8 cellular contexts compared by ENCODE assay signal in the genomic region with DNA sequence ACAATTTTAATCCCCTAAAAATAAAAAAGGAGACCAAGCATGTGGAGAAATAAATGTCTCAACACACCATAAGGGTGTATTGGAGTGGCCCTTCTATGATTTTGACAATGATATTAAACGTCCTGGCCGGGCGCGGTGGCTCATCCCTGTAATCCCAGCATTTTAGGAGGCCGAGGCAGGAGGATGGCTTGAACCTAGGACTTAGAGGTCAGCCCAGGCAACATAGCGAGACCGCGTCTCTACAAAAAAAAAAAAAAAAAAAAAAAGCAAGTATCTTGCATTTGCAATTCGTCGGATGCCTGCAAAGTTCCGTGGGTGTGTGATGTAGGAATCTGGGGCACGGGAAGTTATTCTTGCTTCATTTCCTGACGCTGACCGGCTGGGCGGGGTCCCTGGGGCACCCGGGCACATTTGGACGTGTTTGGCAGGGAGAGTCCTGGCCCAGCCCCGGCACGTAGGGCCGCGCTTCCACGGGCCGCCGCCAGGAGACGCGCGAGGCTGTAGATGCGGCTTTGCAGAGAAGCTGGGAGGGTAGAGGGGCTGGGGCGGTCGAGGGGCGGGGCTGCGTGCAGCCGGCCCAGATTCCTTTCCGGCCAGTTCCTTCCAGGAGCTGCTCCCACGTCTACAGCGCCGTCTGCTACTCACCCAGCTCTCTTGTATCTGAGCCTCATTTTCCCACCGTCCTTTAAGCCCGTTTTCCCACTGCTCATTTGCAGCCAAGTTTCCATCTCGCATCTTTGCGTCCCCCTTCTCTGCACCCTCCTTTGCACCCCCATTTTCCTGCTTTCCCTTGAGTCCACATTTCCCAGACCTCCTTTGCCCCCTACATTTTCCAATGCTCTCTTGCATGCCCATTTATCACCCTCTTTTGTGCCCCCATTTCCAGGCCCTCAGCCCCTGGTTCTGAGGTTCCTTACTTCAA. TPM values are rescaled to one million over a fixed set of nuclear protein-coding genes. Genes with fewer than 3 reads are reported as not detected.
DNase-seq lines count a peak whose midpoint lies in the region; ATAC-seq and TF ChIP-seq lines count a peak whose summit lies in the region.

No MANE protein-coding gene starts in this region.

- peaks cover 9% of the 10 kb centered on the region for H3K4me1 Mint-ChIP-seq in activated CD4-positive, alpha-beta memory T cell treated with anti-CD3 and anti-CD28 coated beads, Interleukin-2, amount 10 ng/mL, durations not matched to agents 7 days and 5 days

- H3K4me3 ChIP-seq in HL-60 (replicated peaks; ENCODE audit: insufficient read depth, low read length), result 0 out of 2 replicates have a peak overlapping the region, but pooled peaks have one; percentile 0

- H3K36me3 Mint-ChIP-seq in activated CD4-positive, alpha-beta memory T cell treated with anti-CD3 and anti-CD28 coated beads, Interleukin-2, amount 10 ng/mL, durations not matched to agents 7 days and 5 days (ENCODE audit: low read depth), result no peaks in the 10 kb centered on the region

- no peak overlapping the region for H3K27ac Mint-ChIP-seq in activated CD4-positive, alpha-beta memory T cell treated with anti-CD3 and anti-CD28 coated beads, Interleukin-2, amount 10 ng/mL, durations not matched to agents 7 days and 5 days

- no peaks in the 10 kb centered on the region for H3K9me3 Mint-ChIP-seq in activated CD4-positive, alpha-beta memory T cell treated with anti-CD3 and anti-CD28 coated beads, Interleukin-2, amount 10 ng/mL, durations not matched to agents 7 days and 5 days

- H3K27me3 Mint-ChIP-seq in activated CD4-positive, alpha-beta memory T cell treated with anti-CD3 and anti-CD28 coated beads, Interleukin-2, amount 10 ng/mL, durations not matched to agents 7 days and 5 days, result peaks cover 42% of the 10 kb centered on the region

- POLR2A ChIA-PET in activated CD4-positive, alpha-beta memory T cell treated with anti-CD3 and anti-CD28 coated beads, Interleukin-2, amount 10 ng/mL, durations not matched to agents 7 days and 5 days (lab: Charles Lee), result no interaction called here

- peak overlapping the region; percentile 40 for H3K4me3 Mint-ChIP-seq in activated CD4-positive, alpha-beta memory T cell treated with anti-CD3 and anti-CD28 coated beads, Interleukin-2, amount 10 ng/mL, durations not matched to agents 7 days and 5 days

- ATAC-seq in HG03097 (IDR thresholded peaks at IDR 0.05; ENCODE audit: low FRiP score, unreplicated experiment), result no peak

- DNase-seq in DMS53 (lab: John Stamatoyannopoulos, UW) (peak; percentile 88), HL-60 (ENCODE audit: low read depth in 1 of 2, low spot score in 1 of 2) (peak; percentile 95 to 99), NCI-H82 treated with DMSO at 0.1 percent for 48 hours (lab: John Stamatoyannopoulos, UW; ENCODE audit: unreplicated experiment) (peak; percentile 79), ecto neural progenitor cell (ENCODE audit: low spot score) (peak; percentile 96), lung microvascular endothelial cell (ENCODE audit: low read depth in 2 of 2) (peak; percentile 88)
- DNase-seq in activated CD4-positive, alpha-beta memory T cell treated with anti-CD3 and anti-CD28 coated beads, Interleukin-2, amount 10 ng/mL, durations not matched to agents 7 days and 5 days, result peak; percentile 84
- peak; percentile 64 to 88 (median 68) for DNase-seq in stimulated activated CD4-positive, alpha-beta T cell treated with anti-CD3 and anti-CD28 coated beads, TNF-alpha, amount 100 ng/mL, for 24 hours (ENCODE audit: low read depth in 3 of 3)

- peak; percentile 94 for TF ChIP-seq CTCF in HL-60 (IDR thresholded peaks at IDR 0.05; ENCODE audit: insufficient read depth, low read length)

- CTCF ChIA-PET in activated CD4-positive, alpha-beta memory T cell treated with anti-CD3 and anti-CD28 coated beads, Interleukin-2, amount 10 ng/mL, durations not matched to agents 7 days and 5 days (lab: Charles Lee), result interaction anchor here (0.6 to 1.1 kb wide), 16 partner anchors 26 to 1000 kb away, joined by 3 to 7 read pairs (median 4); partner anchors contain the start of genes CCDC159, SWSAP1 and TMEM205

- peak overlapping the region; percentile 28; the same call in 1 of the 2 replicates for H3K27ac ChIP-seq in HL-60 (replicated peaks)

- no peaks in the 10 kb centered on the region for H3K27me3 ChIP-seq in HL-60 (ENCODE audit: insufficient read depth, poor library complexity, severe bottlenecking)

RNA-seq across cellular contexts. Expression of gene TSPAN16, which starts 2.2 kb away (rescaled TPM):
- total RNA-seq in activated CD4-positive, alpha-beta memory T cell treated with anti-CD3 and anti-CD28 coated beads, Interleukin-2, amount 10 ng/mL, durations not matched to agents 7 days and 5 days, result not detected
- total RNA-seq in lung microvascular endothelial cell, result not detected in 2 replicates

RNA-seq across cellular contexts. Expression of gene DOCK6, which starts 31.4 kb away (rescaled TPM):
- under 1 TPM; 0.35 to 0.68 TPM for total RNA-seq in activated CD4-positive, alpha-beta memory T cell treated with anti-CD3 and anti-CD28 coated beads, Interleukin-2, amount 10 ng/mL, durations not matched to agents 7 days and 5 days
- 46.0 and 46.4 TPM in 2 replicates for total RNA-seq in lung microvascular endothelial cell

RNA-seq across cellular contexts. Expression of gene RAB3D, which starts 45.7 kb away (rescaled TPM):
- 1 to 10 TPM; 8.3 to 8.4 TPM for total RNA-seq in activated CD4-positive, alpha-beta memory T cell treated with anti-CD3 and anti-CD28 coated beads, Interleukin-2, amount 10 ng/mL, durations not matched to agents 7 days and 5 days
- total RNA-seq in lung microvascular endothelial cell, result 29.0 and 31.5 TPM in 2 replicates

RNA-seq across cellular contexts. Expression of gene TMEM205, which starts 52.3 kb away (rescaled TPM):
- 10 to 100 TPM; 32.6 to 35.1 TPM for total RNA-seq in activated CD4-positive, alpha-beta memory T cell treated with anti-CD3 and anti-CD28 coated beads, Interleukin-2, amount 10 ng/mL, durations not matched to agents 7 days and 5 days
- total RNA-seq in lung microvascular endothelial cell, result 83.7 and 105 TPM in 2 replicates

RNA-seq across cellular contexts. Expression of gene CCDC159, which starts 52.6 kb away (rescaled TPM):
- 10 to 100 TPM; 24.0 to 24.7 TPM for total RNA-seq in activated CD4-positive, alpha-beta memory T cell treated with anti-CD3 and anti-CD28 coated beads, Interleukin-2, amount 10 ng/mL, durations not matched to agents 7 days and 5 days
- 3.9 and 6.2 TPM in 2 replicates for total RNA-seq in lung microvascular endothelial cell

Comparison
In these comparisons a context has a peak if more than half of its experiments do, and no peak if none do; other contexts are left out.
1. RNA of gene DOCK6, which starts 31.4 kb away (total RNA-seq): 46.0 to 46.4 TPM in lung microvascular endothelial cell; 0.35 to 0.68 TPM in activated CD4-positive, alpha-beta memory T cell treated with anti-CD3 and anti-CD28 coated beads, Interleukin-2, amount 10 ng/mL, durations not matched to agents 7 days and 5 days; every median in the first group is over 10 times any median in the second.
2. Peak in every context shown above with its lines, with median percentiles within 50 percentile points of each other: DNase-seq.